ENCODE assay signal across 18 cellular contexts in the genomic region with DNA sequence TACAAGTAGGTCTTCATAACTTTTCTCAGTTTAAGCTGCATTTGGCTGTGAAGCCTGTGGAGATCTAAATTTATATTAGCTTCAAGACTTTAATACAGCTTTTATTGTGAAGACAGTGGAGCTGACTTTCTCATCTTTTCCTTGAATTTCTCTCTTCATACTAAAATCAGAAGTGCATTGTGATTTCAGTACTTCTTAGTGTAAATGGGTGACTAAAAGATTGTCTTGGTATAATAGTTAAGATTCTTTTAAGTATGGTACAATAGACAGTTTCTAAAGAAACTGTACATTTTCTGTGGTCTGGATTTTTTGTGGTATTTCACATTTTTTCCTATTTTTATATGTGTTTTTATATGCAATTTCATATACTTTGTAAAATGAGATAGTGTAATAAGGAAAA. TPM values are rescaled to one million over a fixed set of nuclear protein-coding genes. Genes with fewer than 3 reads are reported as not detected.
DNase-seq lines count a peak whose midpoint lies in the region; ATAC-seq and FAIRE-seq lines count a peak whose summit lies in the region.
"Had no signal": no experiment of that assay in that cellular context is flagged by ENCODE, and none has a peak within 500 bp of the region (broad histone marks: within the 10 kb centered on the region; RNA-seq: fewer than 3 reads in every experiment).

No MANE protein-coding gene starts in this region.

- peaks cover 10 to 36% of the 10 kb centered on the region in 2 donors for H3K36me3 Mint-ChIP-seq in activated naive CD4-positive, alpha-beta T cell treated with anti-CD3 and anti-CD28 coated beads, Interleukin-2, amount 50 U/mL, for 72 hours
- H3K36me3 Mint-ChIP-seq in activated T-helper 17 cell treated with anti-CD3 and anti-CD28 coated beads, Interleukin-2, amount 50 U/mL, for 72 hours (ENCODE audit: low read depth): peaks cover 95% of the 10 kb centered on the region

- H3K27me3 ChIP-seq in small intestine (ENCODE audit: control insufficient read depth in 2 of 2, insufficient read depth in 2 of 2, low read length in 2 of 2): no peaks in the 10 kb centered on the region

- no peaks in the 10 kb centered on the region for H3K4me1 ChIP-seq in small intestine (ENCODE audit: control insufficient read depth in 2 of 2, insufficient read depth in 1 of 2, low read depth in 1 of 2, low read length in 1 of 2)
- H3K4me1 ChIP-seq: HAP-1 had no signal

- peak overlapping the region; percentile 15 for H3K4me3 Mint-ChIP-seq in activated T-helper 17 cell treated with anti-CD3 and anti-CD28 coated beads, Interleukin-2, amount 50 U/mL, for 72 hours
- H3K4me3 Mint-ChIP-seq: CD14-positive monocyte; CD8-positive, alpha-beta T cell; HFFc6 had no signal

- H3K36me3 ChIP-seq in small intestine (ENCODE audit: control insufficient read depth in 2 of 2, insufficient read depth in 2 of 2, low read length in 2 of 2): peaks cover 6 to 7% of the 10 kb centered on the region in 2 donors

- H3K27me3 Mint-ChIP-seq in activated T-helper 17 cell treated with anti-CD3 and anti-CD28 coated beads, Interleukin-2, amount 50 U/mL, for 72 hours: no peaks in the 10 kb centered on the region

- H3K4me1 Mint-ChIP-seq in activated T-helper 17 cell treated with anti-CD3 and anti-CD28 coated beads, Interleukin-2, amount 50 U/mL, for 72 hours: peaks cover 5% of the 10 kb centered on the region
- H3K4me1 Mint-ChIP-seq: CD14-positive monocyte had no signal

- no peak overlapping the region for H3K4me3 ChIP-seq in small intestine (ENCODE audit: low read depth in 1 of 2, low read length in 2 of 2)
- H3K4me3 ChIP-seq: HAP-1 had no signal

- no peaks in the 10 kb centered on the region for H3K9me3 Mint-ChIP-seq in activated naive CD4-positive, alpha-beta T cell treated with anti-CD3 and anti-CD28 coated beads, Interleukin-2, amount 50 U/mL, for 72 hours
- no peaks in the 10 kb centered on the region for H3K9me3 Mint-ChIP-seq in activated T-helper 17 cell treated with anti-CD3 and anti-CD28 coated beads, Interleukin-2, amount 50 U/mL, for 72 hours
- H3K9me3 Mint-ChIP-seq: CD14-positive monocyte; CD8-positive, alpha-beta T cell; HFFc6 had no signal

- FAIRE-seq in RCC 7860 (lab: Jason Lieb, UNC) (peak; percentile 11), small intestine (lab: Jason Lieb, UNC) (no peak)
- FAIRE-seq: D721Med, GM12892 had no signal

- no peak for DNase-seq in activated naive CD4-positive, alpha-beta T cell treated with anti-CD3 and anti-CD28 coated beads, Interleukin-2, amount 50 U/mL, for 72 hours (ENCODE audit: low spot score in 2 of 2)
- no peak for DNase-seq in activated naive CD4-positive, alpha-beta T cell treated with anti-CD3 and anti-CD28 coated beads, Interleukin-2, amount 50 U/mL, for 16 hours
- DNase-seq in RCC 7860 (ENCODE audit: low spot score) (no peak), small intestine (no peak), HCEC 1CT (no peak)
- DNase-seq: CD8-positive, alpha-beta T cell; COR-L47; DMS153; DMS79 treated with DMSO at 0.1 percent for 48 hours; EL; GDM1; GOT3; HFFc6 had no signal

- no peaks in the 10 kb centered on the region for H3K9me3 ChIP-seq in small intestine (ENCODE audit: control insufficient read depth, low read depth)
- H3K9me3 ChIP-seq: HAP-1 had no signal

- no peak overlapping the region for H3K27ac ChIP-seq in small intestine (ENCODE audit: low read depth in 1 of 2, low read length in 1 of 2)

- peak overlapping the region in 1 of 2 donors; percentile 90 for H3K27ac Mint-ChIP-seq in activated naive CD4-positive, alpha-beta T cell treated with anti-CD3 and anti-CD28 coated beads, Interleukin-2, amount 50 U/mL, for 72 hours
- H3K27ac Mint-ChIP-seq in activated T-helper 17 cell treated with anti-CD3 and anti-CD28 coated beads, Interleukin-2, amount 50 U/mL, for 72 hours: peak overlapping the region; percentile 79
- H3K27ac Mint-ChIP-seq: CD14-positive monocyte; CD8-positive, alpha-beta T cell; HFFc6 had no signal

- ATAC-seq in activated naive CD4-positive, alpha-beta T cell treated with anti-CD3 and anti-CD28 coated beads, Interleukin-2, amount 50 U/mL, for 72 hours: peak; percentile 56 to 96
- peak; percentile 76 for ATAC-seq in activated T-helper 17 cell treated with anti-CD3 and anti-CD28 coated beads, Interleukin-2, amount 50 U/mL, for 72 hours (replicated peaks)
- ATAC-seq: CD8-positive, alpha-beta T cell had no signal

RNA-seq across cellular contexts. Expression of a gene that starts 21.0 kb away (rescaled TPM):
- 100 to 1,000 TPM; 127 to 136 TPM for total RNA-seq in activated naive CD4-positive, alpha-beta T cell treated with anti-CD3 and anti-CD28 coated beads, Interleukin-2, amount 50 U/mL, for 72 hours
- total RNA-seq in activated T-helper 17 cell treated with anti-CD3 and anti-CD28 coated beads, Interleukin-2, amount 50 U/mL, for 72 hours: 100 to 1,000 TPM in 1 of 2 donors, 10 to 100 TPM in 1; 77.8 to 176 TPM
- 10 to 100 TPM; 14.1 to 40.5 (median 16.5) TPM for polyA plus RNA-seq in small intestine

RNA-seq across cellular contexts. Expression of a gene that starts 33.9 kb away (rescaled TPM):
- 10 to 100 TPM; 57.9 to 80.2 TPM for total RNA-seq in activated naive CD4-positive, alpha-beta T cell treated with anti-CD3 and anti-CD28 coated beads, Interleukin-2, amount 50 U/mL, for 72 hours
- 10 to 100 TPM; 48.0 to 66.1 TPM for total RNA-seq in activated T-helper 17 cell treated with anti-CD3 and anti-CD28 coated beads, Interleukin-2, amount 50 U/mL, for 72 hours
- polyA plus RNA-seq in small intestine: 10 to 100 TPM; 12.3 to 25.3 (median 18.6) TPM

RNA-seq across cellular contexts. Expression of a gene that starts 53.6 kb away (rescaled TPM):
- 10 to 100 TPM in 1 of 2 donors, 1 to 10 TPM in 1; 6.9 to 13.2 TPM for total RNA-seq in activated naive CD4-positive, alpha-beta T cell treated with anti-CD3 and anti-CD28 coated beads, Interleukin-2, amount 50 U/mL, for 72 hours
- 10 to 100 TPM in 1 of 2 donors, 1 to 10 TPM in 1; 8.2 to 13.1 TPM for total RNA-seq in activated T-helper 17 cell treated with anti-CD3 and anti-CD28 coated beads, Interleukin-2, amount 50 U/mL, for 72 hours
- 10 to 100 TPM; 10.3 to 14.5 (median 12.0) TPM for polyA plus RNA-seq in small intestine
